In genomic region chr2:210626849-210627248, GRCh38 we compare ENCODE assay signal across 13 cellular contexts.
A peak's percentile ranks its signal among the peaks of the same experiment; 100 is the strongest.
DNase-seq lines count a peak whose midpoint lies in the region; ATAC-seq and TF ChIP-seq lines count a peak whose summit lies in the region.
"Had no signal": no experiment of that assay in that cellular context is flagged by ENCODE, and none has a peak within 500 bp of the region (broad histone marks: within the 10 kb centered on the region; RNA-seq: fewer than 3 reads in every experiment).

No MANE protein-coding gene starts in this region.

- H3K4me1 Mint-ChIP-seq in natural killer cell, result no peaks in the 10 kb centered on the region
- H3K4me1 Mint-ChIP-seq: activated CD4-positive, alpha-beta T cell treated with anti-CD3 and anti-CD28 coated beads, Interleukin-2, amount 10 ng/mL, durations not matched to agents 7 days and 5 days had no signal

- peaks cover 0 to 4% of the 10 kb centered on the region in 2 donors for H3K9me3 Mint-ChIP-seq in natural killer cell
- H3K9me3 Mint-ChIP-seq: activated CD4-positive, alpha-beta T cell treated with anti-CD3 and anti-CD28 coated beads, Interleukin-2, amount 10 ng/mL, durations not matched to agents 7 days and 5 days; neural crest cell had no signal

- ATAC-seq in HG03432 (IDR thresholded peaks at IDR 0.05; ENCODE audit: unreplicated experiment), result peak; percentile 67
- ATAC-seq in GM19455 (IDR thresholded peaks at IDR 0.05; ENCODE audit: unreplicated experiment), result no peak
- no peak for ATAC-seq in HG02973 (IDR thresholded peaks at IDR 0.05; ENCODE audit: unreplicated experiment)
- no peak for ATAC-seq in natural killer cell
- ATAC-seq: gastroesophageal sphincter had no signal

- DNase-seq in GM04503 (ENCODE audit: low read depth), result peak; percentile 4
- peak; percentile 9 for DNase-seq in amniotic epithelial cell (ENCODE audit: low read depth)
- DNase-seq in kidney glomerular epithelial cell (lab: John Stamatoyannopoulos, UW), result peak; percentile 5
- no peak for DNase-seq in NCI-H1105 treated with DMSO at 0.1 percent for 48 hours (lab: John Stamatoyannopoulos, UW)
- no peak for DNase-seq in natural killer cell
- DNase-seq: activated CD4-positive, alpha-beta T cell treated with anti-CD3 and anti-CD28 coated beads, Interleukin-2, amount 10 ng/mL, durations not matched to agents 7 days and 5 days; activated gamma-delta T cell; NCI-H187 had no signal

- H3K27ac Mint-ChIP-seq in natural killer cell, result no peak overlapping the region
- H3K27ac Mint-ChIP-seq: activated CD4-positive, alpha-beta T cell treated with anti-CD3 and anti-CD28 coated beads, Interleukin-2, amount 10 ng/mL, durations not matched to agents 7 days and 5 days had no signal

- no peaks in the 10 kb centered on the region for H3K27me3 Mint-ChIP-seq in natural killer cell (ENCODE audit: low read depth in 2 of 2)
- H3K27me3 Mint-ChIP-seq: activated CD4-positive, alpha-beta T cell treated with anti-CD3 and anti-CD28 coated beads, Interleukin-2, amount 10 ng/mL, durations not matched to agents 7 days and 5 days had no signal

- H3K36me3 Mint-ChIP-seq in natural killer cell, result no peaks in the 10 kb centered on the region

- intact Hi-C loops in natural killer cell (cut with micrococcal nuclease), result no loop called here

- no peak overlapping the region for H3K4me3 Mint-ChIP-seq in natural killer cell
- H3K4me3 Mint-ChIP-seq: activated CD4-positive, alpha-beta T cell treated with anti-CD3 and anti-CD28 coated beads, Interleukin-2, amount 10 ng/mL, durations not matched to agents 7 days and 5 days; neural crest cell had no signal

- TF ChIP-seq CTCF in natural killer cell (IDR thresholded peaks at IDR 0.05), result no peak

Comparison
In these comparisons a context has a peak if more than half of its experiments do, and no peak if none do; other contexts are left out.
1. DNase-seq: peak in GM04503 (single experiment), amniotic epithelial cell (single experiment) and kidney glomerular epithelial cell (single experiment); none in NCI-H1105 treated with DMSO at 0.1 percent for 48 hours (single experiment) and natural killer cell (single experiment).